Comparison of ENCODE assay signal across 33 cellular contexts in genomic region chr5:87594566-87594965, GRCh38.
"Had no signal": no experiment of that assay in that cellular context is flagged by ENCODE, and none has a peak within 500 bp of the region (broad histone marks: within the 10 kb centered on the region; RNA-seq: fewer than 3 reads in every experiment).

No MANE protein-coding gene starts in this region.

- H3K27me3 ChIP-seq: adrenal gland, body of pancreas, brain microvascular endothelial cell, breast epithelium had no signal

- H3K27ac ChIP-seq: adrenal gland, body of pancreas, brain microvascular endothelial cell, breast epithelium, VCaP had no signal

- DNase-seq: activated B cell treated with CpG ODN at 0.5 μM for 24 hours; activated CD4-positive, alpha-beta memory T cell treated with anti-CD3 and anti-CD28 coated beads for 36 hours; activated CD4-positive, alpha-beta T cell treated with anti-CD3 and anti-CD28 coated beads for 4 hours; activated CD4-positive, alpha-beta T cell treated with anti-CD3 and anti-CD28 coated beads, Interleukin-2, amount 10 ng/mL, durations not matched to agents 24 days and 14 days; activated CD4-positive, alpha-beta T cell treated with anti-CD3 and anti-CD28 coated beads, Interleukin-2, amount 50 U/mL, for 1 hour; activated CD4-positive, alpha-beta T cell treated with anti-CD3 and anti-CD28 coated beads, Interleukin-2, amount 50 U/mL, for 4 hours; activated CD4-positive, CD25-positive, alpha-beta regulatory T cell treated with anti-CD3 and anti-CD28 coated beads, Interleukin-2, amount 50 U/mL, for 72 hours; activated CD8-positive, alpha-beta memory T cell treated with anti-CD3 and anti-CD28 coated beads, Interleukin-2, amount 50 U/mL, for 4 hours; activated CD8-positive, alpha-beta T cell treated with anti-CD3 and anti-CD28 coated beads for 36 hours; activated effector memory CD4-positive, alpha-beta T cell treated with anti-CD3 and anti-CD28 coated beads, Interleukin-2, amount 50 U/mL, for 16 hours; activated gamma-delta T cell treated with Interleukin-2 at 50 U/mL for 16 hours; activated naive CD4-positive, alpha-beta T cell; activated naive CD4-positive, alpha-beta T cell treated with anti-CD3 and anti-CD28 coated beads for 36 hours; activated naive CD4-positive, alpha-beta T cell treated with anti-CD3 and anti-CD28 coated beads, Interleukin-2, amount 50 U/mL, for 16 hours; activated naive CD8-positive, alpha-beta T cell treated with anti-CD3 and anti-CD28 coated beads for 36 hours; activated T-cell treated with anti-CD3 and anti-CD28 coated beads for 4 hours; activated T-cell treated with anti-CD3 and anti-CD28 coated beads, Interleukin-2, amount 50 U/mL, for 1 hour; activated T-cell treated with anti-CD3 and anti-CD28 coated beads, Interleukin-2, amount 50 U/mL, for 4 hours; activated T-cell treated with anti-CD3 and anti-CD28 coated beads, Interleukin-2, amount 50 U/mL, for 72 hours; adrenal gland; amniotic stem cell; aorta; body of pancreas; brain microvascular endothelial cell; central memory CD4-positive, alpha-beta T cell; T-helper 2 cell; T-helper 9 cell had no signal

- FAIRE-seq: astrocyte, TTC549 had no signal

- H3K4me3 ChIP-seq: adrenal gland, body of pancreas, breast epithelium had no signal

- H3K36me3 ChIP-seq: adrenal gland, brain microvascular endothelial cell, breast epithelium had no signal

- H3K4me1 ChIP-seq: adrenal gland, body of pancreas, breast epithelium had no signal

- H3K9me3 ChIP-seq: adrenal gland, body of pancreas had no signal

- ATAC-seq: activated CD8-positive, alpha-beta T cell treated with anti-CD3 and anti-CD28 coated beads for 36 hours; activated naive CD4-positive, alpha-beta T cell treated with anti-CD3 and anti-CD28 coated beads, Interleukin-2, amount 50 U/mL, for 72 hours; activated T-cell treated with anti-CD3 and anti-CD28 coated beads, Interleukin-2, amount 50 U/mL, for 4 hours; activated T-cell treated with anti-CD3 and anti-CD28 coated beads, Interleukin-2, amount 50 U/mL, for 72 hours; activated T-helper 17 cell treated with anti-CD3 and anti-CD28 coated beads, Interleukin-2, amount 50 U/mL, for 72 hours; body of pancreas had no signal
